1 cellular context compared by ENCODE assay signal in the genomic region with DNA sequence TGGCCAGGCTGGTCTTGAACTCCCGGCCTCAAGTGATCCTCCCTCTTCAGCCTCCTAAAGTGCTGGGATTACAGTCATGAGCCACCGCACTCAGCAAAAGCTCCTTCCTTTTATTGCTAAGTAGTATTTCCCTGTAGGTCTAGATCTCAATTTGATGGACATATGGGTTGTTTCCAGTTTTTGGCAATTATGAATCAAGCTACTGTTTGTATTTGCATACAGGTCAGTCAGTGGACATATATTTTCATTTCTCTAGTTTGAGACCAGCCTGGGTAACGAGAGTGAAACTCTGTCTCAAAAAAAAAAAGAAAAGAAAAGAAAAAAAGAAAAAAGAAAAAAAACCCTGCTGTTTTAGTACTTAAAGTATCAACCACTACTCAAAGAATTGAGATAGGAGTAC.
TF ChIP-seq lines count a peak whose summit lies in the region.

No MANE protein-coding gene starts in this region.

TF ChIP-seq in WTC11, 78 proteins besides CTCF, POLR2A, EP300 and RAD21 (continued from another document):
- TF ChIP-seq, protein P1, sequence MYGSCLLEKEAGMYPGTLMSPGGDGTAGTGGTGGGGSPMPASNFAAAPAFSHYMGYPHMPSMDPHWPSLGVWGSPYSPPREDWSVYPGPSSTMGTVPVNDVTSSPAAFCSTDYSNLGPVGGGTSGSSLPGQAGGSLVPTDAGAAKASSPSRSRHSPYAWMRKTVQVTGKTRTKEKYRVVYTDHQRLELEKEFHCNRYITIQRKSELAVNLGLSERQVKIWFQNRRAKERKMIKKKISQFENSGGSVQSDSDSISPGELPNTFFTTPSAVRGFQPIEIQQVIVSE (CRISPR knock-in tag; IDR thresholded peaks at IDR 0.05; ENCODE audit: borderline replicate concordance) = no peak
- TF ChIP-seq, protein P2, sequence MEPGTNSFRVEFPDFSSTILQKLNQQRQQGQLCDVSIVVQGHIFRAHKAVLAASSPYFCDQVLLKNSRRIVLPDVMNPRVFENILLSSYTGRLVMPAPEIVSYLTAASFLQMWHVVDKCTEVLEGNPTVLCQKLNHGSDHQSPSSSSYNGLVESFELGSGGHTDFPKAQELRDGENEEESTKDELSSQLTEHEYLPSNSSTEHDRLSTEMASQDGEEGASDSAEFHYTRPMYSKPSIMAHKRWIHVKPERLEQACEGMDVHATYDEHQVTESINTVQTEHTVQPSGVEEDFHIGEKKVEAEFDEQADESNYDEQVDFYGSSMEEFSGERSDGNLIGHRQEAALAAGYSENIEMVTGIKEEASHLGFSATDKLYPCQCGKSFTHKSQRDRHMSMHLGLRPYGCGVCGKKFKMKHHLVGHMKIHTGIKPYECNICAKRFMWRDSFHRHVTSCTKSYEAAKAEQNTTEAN (CRISPR knock-in tag; IDR thresholded peaks at IDR 0.05) = no peak
- TF ChIP-seq, protein P3, sequence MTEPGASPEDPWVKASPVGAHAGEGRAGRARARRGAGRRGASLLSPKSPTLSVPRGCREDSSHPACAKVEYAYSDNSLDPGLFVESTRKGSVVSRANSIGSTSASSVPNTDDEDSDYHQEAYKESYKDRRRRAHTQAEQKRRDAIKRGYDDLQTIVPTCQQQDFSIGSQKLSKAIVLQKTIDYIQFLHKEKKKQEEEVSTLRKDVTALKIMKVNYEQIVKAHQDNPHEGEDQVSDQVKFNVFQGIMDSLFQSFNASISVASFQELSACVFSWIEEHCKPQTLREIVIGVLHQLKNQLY (CRISPR knock-in tag; IDR thresholded peaks at IDR 0.05) = no peak
- no peak for TF ChIP-seq ZNF138 (CRISPR knock-in tag; conservative IDR thresholded peaks at IDR 0.05)
- TF ChIP-seq JAZF1 (CRISPR knock-in tag; IDR thresholded peaks at IDR 0.05) = no peak
- no peak for TF ChIP-seq SP1 (CRISPR knock-in tag; conservative IDR thresholded peaks at IDR 0.05)
- no peak for TF ChIP-seq CREB1 (CRISPR knock-in tag; IDR thresholded peaks at IDR 0.05)
